In genomic region chr3:177430653-177431052, GRCh38 we compare ENCODE assay signal across 1 cellular context.
TF ChIP-seq lines count a peak whose summit lies in the region.

No MANE protein-coding gene starts in this region.

TF ChIP-seq in H1, 55 proteins besides CTCF, POLR2A, EP300 and RAD21:
- TF ChIP-seq TAF1 (IDR thresholded peaks at IDR 0.05; ENCODE audit: low read depth, low read length) (no peak), GABPA (IDR thresholded peaks at IDR 0.05; ENCODE audit: borderline replicate concordance, insufficient read depth, low read length) (no peak), TCF12 (IDR thresholded peaks at IDR 0.05; ENCODE audit: low read depth, low read length) (no peak), E2F6 (IDR thresholded peaks at IDR 0.05) (no peak), TEAD4 (IDR thresholded peaks at IDR 0.05; ENCODE audit: low read depth, low read length) (no peak), GTF2F1 (IDR thresholded peaks at IDR 0.05; ENCODE audit: borderline replicate concordance, low read depth, low read length) (no peak), SIX5 (IDR thresholded peaks at IDR 0.05; ENCODE audit: low read depth, low read length) (no peak), RXRA (IDR thresholded peaks at IDR 0.05; ENCODE audit: insufficient read depth, low read depth, low read length) (no peak), SUZ12 (IDR thresholded peaks at IDR 0.05; ENCODE audit: low read length) (no peak), JUND (IDR thresholded peaks at IDR 0.05; ENCODE audit: low read length) (no peak), CEBPB (IDR thresholded peaks at IDR 0.05; ENCODE audit: low read depth, low read length) (no peak), NANOG (IDR thresholded peaks at IDR 0.05; ENCODE audit: insufficient read depth, low read depth, low read length, poor library complexity, severe bottlenecking) (no peak)
